In genomic region chr1:11674488-11674887, GRCh38 we compare ENCODE assay signal across 1 cellular context.
TF ChIP-seq lines count a peak whose summit lies in the region.

No MANE protein-coding gene starts in this region.

TF ChIP-seq in HepG2, 621 proteins besides CTCF, POLR2A, EP300 and RAD21:
- TF ChIP-seq REXO4 (CRISPR knock-in tag; IDR thresholded peaks at IDR 0.05; ENCODE audit: borderline replicate concordance) (no peak), ZNF83 (CRISPR knock-in tag; IDR thresholded peaks at IDR 0.05; ENCODE audit: borderline replicate concordance) (no peak), AGO2 (optimal IDR thresholded peaks at IDR 0.05; ENCODE audit: low read depth, low read length) (peak; percentile 31), HNRNPL (IDR thresholded peaks at IDR 0.05; ENCODE audit: low read depth, low read length) (0 out of 2 replicates have a peak, but pooled peaks have one; percentile 22)
- TF ChIP-seq, protein P1, sequence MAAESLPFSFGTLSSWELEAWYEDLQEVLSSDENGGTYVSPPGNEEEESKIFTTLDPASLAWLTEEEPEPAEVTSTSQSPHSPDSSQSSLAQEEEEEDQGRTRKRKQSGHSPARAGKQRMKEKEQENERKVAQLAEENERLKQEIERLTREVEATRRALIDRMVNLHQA (CRISPR knock-in tag; IDR thresholded peaks at IDR 0.05) = no peak
